Comparison of ENCODE assay signal across 1 cellular context in the genomic region with DNA sequence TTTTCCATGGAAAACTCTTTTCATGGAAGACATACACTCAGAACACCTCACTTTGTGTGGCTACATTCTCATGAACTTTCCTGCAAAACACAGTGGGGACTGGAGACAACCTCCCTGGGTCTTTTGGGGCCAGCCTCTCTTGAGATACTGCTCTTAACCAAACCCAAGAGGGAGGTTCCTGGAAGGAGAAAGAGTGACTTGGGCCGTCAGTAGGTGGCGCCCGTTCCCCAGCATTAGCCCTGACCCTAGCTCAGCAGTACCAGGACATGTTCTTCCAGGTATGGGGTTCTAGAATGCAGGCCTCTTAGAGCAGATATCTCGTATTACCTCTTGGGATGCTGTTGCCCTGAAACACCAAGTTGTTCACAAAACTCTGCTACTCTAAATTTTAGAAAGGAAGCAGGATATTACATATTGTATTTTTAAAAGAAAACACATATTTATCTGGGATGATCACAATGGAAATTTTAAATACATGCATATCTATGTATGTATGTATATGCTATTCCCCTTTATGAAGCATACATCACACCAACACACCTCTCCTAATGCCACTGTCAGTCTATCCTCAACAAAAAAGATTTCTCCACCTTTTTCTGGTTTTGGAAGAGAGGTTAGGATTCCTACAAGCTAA.
TF ChIP-seq lines count a peak whose summit lies in the region.

No MANE protein-coding gene starts in this region.

TF ChIP-seq in H1, 55 proteins besides CTCF, POLR2A, EP300 and RAD21:
- TF ChIP-seq, protein P1, sequence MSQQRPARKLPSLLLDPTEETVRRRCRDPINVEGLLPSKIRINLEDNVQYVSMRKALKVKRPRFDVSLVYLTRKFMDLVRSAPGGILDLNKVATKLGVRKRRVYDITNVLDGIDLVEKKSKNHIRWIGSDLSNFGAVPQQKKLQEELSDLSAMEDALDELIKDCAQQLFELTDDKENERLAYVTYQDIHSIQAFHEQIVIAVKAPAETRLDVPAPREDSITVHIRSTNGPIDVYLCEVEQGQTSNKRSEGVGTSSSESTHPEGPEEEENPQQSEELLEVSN (IDR thresholded peaks at IDR 0.05) = no peak
- TF ChIP-seq YY1 (IDR thresholded peaks at IDR 0.05; ENCODE audit: low read depth, low read length) (0 out of 2 replicates have a peak, but pooled peaks have one; percentile 30), TAF7 (optimal IDR thresholded peaks at IDR 0.05; ENCODE audit: borderline replicate concordance, low read depth, low read length) (no peak)
